ENCODE assay signal across 9 cellular contexts in the genomic region with DNA sequence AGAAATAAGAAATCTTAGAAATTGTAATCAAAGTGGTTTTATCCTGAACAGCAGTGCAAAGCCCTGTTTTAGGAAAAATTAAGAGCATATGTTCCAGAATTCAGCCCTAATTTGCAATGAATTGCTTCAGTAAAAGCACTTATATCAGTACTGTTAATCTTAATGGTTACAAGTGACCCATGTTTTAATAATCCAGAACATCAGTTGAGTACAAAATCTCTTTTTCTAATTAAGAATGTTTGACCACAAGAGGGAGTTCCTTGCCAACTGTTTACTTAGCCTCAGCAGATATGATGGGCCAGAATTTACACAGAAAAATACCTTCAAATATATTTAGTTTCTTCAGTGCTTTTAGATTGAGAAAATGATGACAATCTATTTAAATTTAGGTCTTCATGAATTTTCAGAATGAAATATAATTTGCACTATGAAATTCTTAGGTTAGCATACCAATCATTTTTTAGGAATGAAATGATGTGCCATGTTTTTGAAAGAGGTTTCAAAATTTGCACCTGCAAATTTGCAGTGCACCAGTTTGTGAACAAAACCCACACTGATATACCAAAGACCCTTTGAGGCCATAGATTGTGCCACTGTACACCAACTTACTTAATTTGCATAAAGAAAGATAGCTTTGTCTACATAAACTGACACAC.
DNase-seq lines count a peak whose midpoint lies in the region; ATAC-seq, FAIRE-seq and TF ChIP-seq lines count a peak whose summit lies in the region.
"Had no signal": no experiment of that assay in that cellular context is flagged by ENCODE, and none has a peak within 500 bp of the region (broad histone marks: within the 10 kb centered on the region; RNA-seq: fewer than 3 reads in every experiment).

No MANE protein-coding gene starts in this region.

- H3K27ac ChIP-seq in RWPE1: no peak overlapping the region

- POLR2A ChIA-PET in RWPE1 (lab: Yijun Ruan, JAX; ENCODE audit: low non-redundant PET): no interaction called here

- no peak overlapping the region for H3K4me3 ChIP-seq in HFF-Myc (replicated peaks; ENCODE audit: low read depth, low read length)

- no peaks in the 10 kb centered on the region for H3K27me3 Mint-ChIP-seq in glutamatergic neuron (ENCODE audit: unreplicated experiment)
- H3K27me3 Mint-ChIP-seq: IgD-negative memory B cell had no signal

- no peak overlapping the region for H3K4me3 Mint-ChIP-seq in glutamatergic neuron (ENCODE audit: unreplicated experiment)
- H3K4me3 Mint-ChIP-seq: IgD-negative memory B cell had no signal

- peaks cover 5% of the 10 kb centered on the region for H3K4me1 Mint-ChIP-seq in glutamatergic neuron (ENCODE audit: low read depth, unreplicated experiment)
- H3K4me1 Mint-ChIP-seq: IgD-negative memory B cell had no signal

- CTCF ChIA-PET in RWPE1 (lab: Yijun Ruan, JAX): no interaction called here

- no peak for DNase-seq in D721Med (ENCODE audit: insufficient read length, low spot score)
- peak; percentile 29 for DNase-seq in HFF-Myc (ENCODE audit: extremely low read depth, low read depth)
- peak; percentile 36 for DNase-seq in RWPE1 (ENCODE audit: low spot score)
- DNase-seq in glutamatergic neuron: no peak
- no peak for DNase-seq in stimulated activated CD4-positive, alpha-beta T cell treated with anti-CD3 and anti-CD28 coated beads, Interleukin-2, amount 100 ng/mL, for 48 hours
- DNase-seq in activated naive CD4-positive, alpha-beta T cell treated with Interleukin-2 at 50 U/mL for 16 hours: no peak

- H3K27ac Mint-ChIP-seq in glutamatergic neuron (ENCODE audit: unreplicated experiment): no peak overlapping the region
- H3K27ac Mint-ChIP-seq: IgD-negative memory B cell had no signal

- H3K36me3 Mint-ChIP-seq in glutamatergic neuron (ENCODE audit: unreplicated experiment): no peaks in the 10 kb centered on the region
- H3K36me3 Mint-ChIP-seq: IgD-negative memory B cell had no signal

- no peak for ATAC-seq in HG03460 (IDR thresholded peaks at IDR 0.05; ENCODE audit: unreplicated experiment)
- ATAC-seq in HG02970 (IDR thresholded peaks at IDR 0.05; ENCODE audit: low FRiP score, unreplicated experiment): no peak

- peak; percentile 74 for FAIRE-seq in D721Med (lab: Jason Lieb, UNC)

- H3K9me3 Mint-ChIP-seq in glutamatergic neuron (ENCODE audit: unreplicated experiment): no peaks in the 10 kb centered on the region

- TF ChIP-seq CTCF in D721Med (IDR thresholded peaks at IDR 0.05; ENCODE audit: insufficient read depth, missing control alignments) (peak; percentile 65), HFF-Myc (IDR thresholded peaks at IDR 0.05; ENCODE audit: low read depth, low read length, missing control alignments) (peak; percentile 19), RWPE1 (conservative IDR thresholded peaks at IDR 0.05; ENCODE audit: low read depth) (peak; percentile 45), glutamatergic neuron (IDR thresholded peaks at IDR 0.05; ENCODE audit: partially characterized antibody, unreplicated experiment) (peak; percentile 72)

Comparison
In these comparisons a context has a peak if more than half of its experiments do, and no peak if none do; other contexts are left out.
1. DNase-seq: peak in HFF-Myc (single experiment) and RWPE1 (single experiment); none in D721Med (single experiment), glutamatergic neuron (single experiment), stimulated activated CD4-positive, alpha-beta T cell treated with anti-CD3 and anti-CD28 coated beads, Interleukin-2, amount 100 ng/mL, for 48 hours (0 of 2) and activated naive CD4-positive, alpha-beta T cell treated with Interleukin-2 at 50 U/mL for 16 hours (single experiment).
2. CTCF ChIP-seq: peak in every context shown above with its lines; median percentile 72 in glutamatergic neuron; 65 in D721Med; 45 in RWPE1; 19 in HFF-Myc.